Comparison of ENCODE assay signal across 8 cellular contexts in genomic region chr18:45974088-45974536, GRCh38.
DNase-seq lines count a peak whose midpoint lies in the region; ATAC-seq and TF ChIP-seq lines count a peak whose summit lies in the region.

No MANE protein-coding gene starts in this region.

- peaks cover 18% of the 10 kb centered on the region for H3K4me1 Mint-ChIP-seq in T-helper 2 cell treated with Interferon-gamma antibody and Interleukin-4, amounts not matched to agents 5 μg/mL and 100 μg/mL, for 36 hours (ENCODE audit: low read depth)

- peak; percentile 78 for TF ChIP-seq CTCF in astrocyte of the spinal cord (IDR thresholded peaks at IDR 0.05; ENCODE audit: low read depth, low read length)

- in situ Hi-C loops in astrocyte of the spinal cord (cut with HindIII; ENCODE audit: low sequenced_read_pairs) = no loop called here

- peak overlapping the region; percentile 57 for H3K4me3 ChIP-seq in ACC112 (ENCODE audit: low read depth, low read length)
- no peak overlapping the region for H3K4me3 ChIP-seq in astrocyte of the spinal cord (ENCODE audit: low read depth, low read length)

- H3K4me3 Mint-ChIP-seq in T-helper 2 cell treated with Interferon-gamma antibody and Interleukin-4, amounts not matched to agents 5 μg/mL and 100 μg/mL, for 36 hours = peak overlapping the region; percentile 10

- DNase-seq in NCI-H2029 treated with DMSO at 0.1 percent for 48 hours (lab: John Stamatoyannopoulos, UW) (peak; percentile 73), astrocyte of the spinal cord (ENCODE audit: low read depth, low spot score) (peak; percentile 85), hypothalamus (lab: John Stamatoyannopoulos, UW) (peak in 28 of 51 donors; percentile 0 to 60 (median 10)), smooth muscle cell of the brain vasculature (ENCODE audit: low read depth, low spot score) (peak; percentile 51), ecto neural progenitor cell (ENCODE audit: low spot score) (no peak)
- peak; percentile 59 for DNase-seq in T-helper 2 cell treated with Interferon-gamma antibody and Interleukin-4, amounts not matched to agents 5 μg/mL and 100 μg/mL, for 36 hours (ENCODE audit: low spot score)

- peak; percentile 58 for ATAC-seq in GM18868 (IDR thresholded peaks at IDR 0.05; ENCODE audit: unreplicated experiment)

- no peaks in the 10 kb centered on the region for H3K36me3 ChIP-seq in ACC112 (ENCODE audit: insufficient read depth, low read length)

- H3K36me3 Mint-ChIP-seq in T-helper 2 cell treated with Interferon-gamma antibody and Interleukin-4, amounts not matched to agents 5 μg/mL and 100 μg/mL, for 36 hours (ENCODE audit: low read depth) = no peaks in the 10 kb centered on the region

- no peaks in the 10 kb centered on the region for H3K79me2 ChIP-seq in ACC112 (ENCODE audit: control insufficient read depth, insufficient read depth, low read length, unreplicated experiment)

- H3K4me1 ChIP-seq in ACC112 (ENCODE audit: control insufficient read depth, insufficient read depth, low read length, unreplicated experiment) = peaks cover 15% of the 10 kb centered on the region

- peak overlapping the region; percentile 16 for H3K27ac Mint-ChIP-seq in T-helper 2 cell treated with Interferon-gamma antibody and Interleukin-4, amounts not matched to agents 5 μg/mL and 100 μg/mL, for 36 hours

- H3K27me3 ChIP-seq in ACC112 (ENCODE audit: insufficient read depth, low read length) = no peaks in the 10 kb centered on the region

- no peaks in the 10 kb centered on the region for H3K27me3 Mint-ChIP-seq in T-helper 2 cell treated with Interferon-gamma antibody and Interleukin-4, amounts not matched to agents 5 μg/mL and 100 μg/mL, for 36 hours (ENCODE audit: low read depth)

- peak overlapping the region; percentile 65 for H2AFZ ChIP-seq in ACC112 (ENCODE audit: low read length, unreplicated experiment)

- no peaks in the 10 kb centered on the region for H3K9me3 Mint-ChIP-seq in T-helper 2 cell treated with Interferon-gamma antibody and Interleukin-4, amounts not matched to agents 5 μg/mL and 100 μg/mL, for 36 hours

- H3K27ac ChIP-seq in ACC112 (ENCODE audit: low read depth, low read length) = no peak overlapping the region
